In genomic region chr5:115535479-115536035, GRCh38 we compare ENCODE assay signal across 1 cellular context.
A peak's percentile ranks its signal among the peaks of the same experiment; 100 is the strongest.
TF ChIP-seq lines count a peak whose summit lies in the region.

No MANE protein-coding gene starts in this region.

TF ChIP-seq in GM12878, 131 proteins besides CTCF, POLR2A, EP300 and RAD21 (continued from another document):
- TF ChIP-seq MLLT1 (IDR thresholded peaks at IDR 0.05) (peak; percentile 86), ZBTB33 (IDR thresholded peaks at IDR 0.05) (peak; percentile 84), ZNF217 (IDR thresholded peaks at IDR 0.05) (no peak)
